18 cellular contexts compared by ENCODE assay signal in genomic region chr9:94322342-94322940, GRCh38. TPM values are rescaled to one million over a fixed set of nuclear protein-coding genes. Genes with fewer than 3 reads are reported as not detected.
"Had no signal": no experiment of that assay in that cellular context is flagged by ENCODE, and none has a peak within 500 bp of the region (broad histone marks: within the 10 kb centered on the region; RNA-seq: fewer than 3 reads in every experiment).

No MANE protein-coding gene starts in this region.

RNA-seq across cellular contexts. Expression of gene NUTM2F, which starts 6.0 kb away (rescaled TPM):
- total RNA-seq: activated CD4-positive, alpha-beta memory T cell treated with anti-CD3 and anti-CD28 coated beads for 36 hours; activated CD4-positive, alpha-beta T cell treated with anti-CD3 and anti-CD28 coated beads for 36 hours; activated CD8-positive, alpha-beta memory T cell treated with anti-CD3 and anti-CD28 coated beads for 36 hours; activated CD8-positive, alpha-beta T cell treated with anti-CD3 and anti-CD28 coated beads for 36 hours; activated naive CD4-positive, alpha-beta T cell treated with anti-CD3 and anti-CD28 coated beads for 36 hours; activated naive CD8-positive, alpha-beta T cell treated with anti-CD3 and anti-CD28 coated beads, Interleukin-2, amount 10 ng/mL, durations not matched to agents 7 days and 5 days; activated T-cell treated with anti-CD3 and anti-CD28 coated beads, Interleukin-2, amount 50 U/mL, for 4 hours; activated T-cell treated with anti-CD3 and anti-CD28 coated beads, Interleukin-2, amount 50 U/mL, for 72 hours; activated T-helper 1 cell treated with anti-CD3 and anti-CD28 coated beads, Interleukin-12 subunit alpha, Interleukin-12 subunit beta, Interleukin-2, Interleukin-4 antibody, amounts not matched to agents 30 ng/mL and 10 ng/mL and 1 ng/mL, durations not matched to agents 14 hours and 24 hours and 36 hours; activated T-helper 17 cell treated with anti-CD3 and anti-CD28 coated beads, Interleukin-2, amount 50 U/mL, for 72 hours; ascending aorta; bronchial epithelial cell; T-cell; T-helper 1 cell treated with Interleukin-12 subunit alpha and Interleukin-12 subunit beta and Interleukin-4 antibody, amounts not matched to agents 30 ng/mL and 1 ng/mL, for 36 hours; T-helper 17 cell; T-helper 2 cell treated with Interferon-gamma antibody and Interleukin-4, amounts not matched to agents 100 ng/mL and 5 ng/mL, for 36 hours had no signal
- polyA plus RNA-seq: adipose tissue, cardiac muscle cell had no signal
